Comparison of ENCODE assay signal across 8 cellular contexts in the genomic region with DNA sequence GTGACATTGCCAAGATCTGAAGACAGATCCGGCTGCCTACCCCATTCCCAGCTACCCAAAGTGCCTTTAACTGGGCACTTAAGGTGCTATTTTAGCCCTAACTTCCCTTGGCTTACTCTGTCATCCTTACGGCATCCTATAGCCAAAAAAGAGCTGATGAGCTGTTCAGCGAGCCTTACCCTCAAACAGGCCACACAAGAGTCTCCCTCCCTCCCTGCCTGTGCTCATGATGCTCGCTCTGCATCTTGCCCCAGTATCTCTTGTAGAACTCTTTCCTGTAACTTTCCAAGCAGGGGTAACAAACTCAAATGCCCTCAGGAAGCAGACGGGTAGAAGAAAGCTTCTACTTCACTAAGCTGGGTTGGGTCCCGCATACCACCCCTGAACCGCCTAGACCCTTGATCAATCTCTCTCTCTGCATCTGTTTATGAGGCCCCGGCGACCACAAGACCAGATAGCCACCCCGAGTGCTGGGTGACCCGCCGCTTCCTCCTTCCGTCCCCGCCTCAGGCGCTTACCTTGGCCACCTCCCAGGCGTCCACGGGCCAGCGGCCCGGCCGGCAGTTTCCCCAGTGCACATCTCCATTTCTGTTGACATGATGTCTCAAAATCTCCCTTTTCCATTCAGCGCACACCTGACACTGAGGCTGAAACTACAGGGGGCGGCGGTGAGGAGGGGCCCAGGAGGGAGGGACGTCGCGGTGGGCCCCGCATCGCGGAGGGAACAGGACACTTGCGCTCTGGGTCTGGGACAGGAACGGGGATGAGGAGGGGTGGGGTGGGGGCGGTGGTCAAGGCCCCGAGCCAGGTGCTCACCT. TPM values are rescaled to one million over a fixed set of nuclear protein-coding genes. Genes with fewer than 3 reads are reported as not detected.
DNase-seq lines count a peak whose midpoint lies in the region; ATAC-seq and TF ChIP-seq lines count a peak whose summit lies in the region.

No MANE protein-coding gene starts in this region.

- H3K79me1 ChIP-seq in mesendoderm (ENCODE audit: low read length), result peaks cover 2% of the 10 kb centered on the region

- peaks cover 27% of the 10 kb centered on the region for H3K79me2 ChIP-seq in HCT116 (ENCODE audit: insufficient read depth, low read length)
- peaks cover 10% of the 10 kb centered on the region for H3K79me2 ChIP-seq in mesendoderm (ENCODE audit: control insufficient read depth, insufficient read depth, low read length)

- peak; percentile 50 for ATAC-seq in HCT116
- ATAC-seq in activated CD8-positive, alpha-beta T cell treated with anti-CD3 and anti-CD28 coated beads, Interleukin-2, amount 10 ng/mL, durations not matched to agents 7 days and 5 days, result peak; percentile 27

- TF ChIP-seq RAD21 in HCT116 (IDR thresholded peaks at IDR 0.05; ENCODE audit: low read depth), result no peak

- H3K36me3 ChIP-seq in GM06990 (ENCODE audit: control insufficient read depth, insufficient read depth, low read length) (peaks cover 2% of the 10 kb centered on the region; the same call in 1 of the 2 replicates), HCT116 (ENCODE audit: control insufficient read depth in 1 of 2, insufficient read depth in 2 of 2, low read length in 2 of 2) (no peaks in the 10 kb centered on the region), endodermal cell (ENCODE audit: control insufficient read depth, insufficient read depth, low read length) (peaks cover 13% of the 10 kb centered on the region), mesendoderm (ENCODE audit: control insufficient read depth, insufficient read depth, low read length) (no peaks in the 10 kb centered on the region), suprapubic skin (no peaks in the 10 kb centered on the region)

- H3K4me1 Mint-ChIP-seq in activated CD8-positive, alpha-beta T cell treated with anti-CD3 and anti-CD28 coated beads, Interleukin-2, amount 10 ng/mL, durations not matched to agents 7 days and 5 days (ENCODE audit: low read depth), result peaks cover 21% of the 10 kb centered on the region
- peaks cover 14% of the 10 kb centered on the region for H3K4me1 Mint-ChIP-seq in endodermal cell

- H3K4me1 ChIP-seq in HCT116 (ENCODE audit: control insufficient read depth in 1 of 2, insufficient read depth in 2 of 2, low read length in 2 of 2) (peaks cover 4 to 10% of the 10 kb centered on the region in 2 experiments; a peak in 2 of 4 replicates), endodermal cell (ENCODE audit: control insufficient read depth, insufficient read depth, low read length) (no peaks in the 10 kb centered on the region), mesendoderm (ENCODE audit: control insufficient read depth, low read depth, low read length) (no peaks in the 10 kb centered on the region), suprapubic skin (peaks cover 22% of the 10 kb centered on the region)

- H3K36me3 Mint-ChIP-seq in activated CD8-positive, alpha-beta T cell treated with anti-CD3 and anti-CD28 coated beads, Interleukin-2, amount 10 ng/mL, durations not matched to agents 7 days and 5 days (ENCODE audit: low read depth), result peaks cover 35% of the 10 kb centered on the region
- peaks cover 11% of the 10 kb centered on the region for H3K36me3 Mint-ChIP-seq in endodermal cell (ENCODE audit: low read depth)

- H2AK5ac ChIP-seq in mesendoderm (ENCODE audit: low read length), result no peak overlapping the region

- H3K4ac ChIP-seq in mesendoderm (ENCODE audit: low read depth, low read length), result no peak overlapping the region

- no peak overlapping the region for H3K18ac ChIP-seq in mesendoderm (ENCODE audit: low read length)

- peak overlapping the region; percentile 85 for H3K4me3 ChIP-seq in GM06990 (replicated peaks; ENCODE audit: low read depth, low read length)
- H3K4me3 ChIP-seq in HCT116 (replicated peaks in 1 of 2; ENCODE audit: low read depth in 1 of 2, low read length in 2 of 2), result peak overlapping the region; percentile 65 to 72
- H3K4me3 ChIP-seq in endodermal cell (ENCODE audit: low read length), result peak overlapping the region; percentile 84
- peak overlapping the region; percentile 66 for H3K4me3 ChIP-seq in mesendoderm (ENCODE audit: low read length)
- peak overlapping the region; percentile 83 for H3K4me3 ChIP-seq in suprapubic skin

- RAD21 ChIA-PET in HCT116 (lab: Charles Lee; ENCODE audit: low non-redundant PET in 1 of 2, low total read pairs in 2 of 2, uncharacterized antibody in 2 of 2, unreplicated experiment in 2 of 2), result no interaction called here

- H3K27me3 Mint-ChIP-seq in activated CD8-positive, alpha-beta T cell treated with anti-CD3 and anti-CD28 coated beads, Interleukin-2, amount 10 ng/mL, durations not matched to agents 7 days and 5 days (ENCODE audit: low read depth), result no peaks in the 10 kb centered on the region
- H3K27me3 Mint-ChIP-seq in endodermal cell (ENCODE audit: insufficient read depth), result no peaks in the 10 kb centered on the region

- H3K4me3 Mint-ChIP-seq in activated CD8-positive, alpha-beta T cell treated with anti-CD3 and anti-CD28 coated beads, Interleukin-2, amount 10 ng/mL, durations not matched to agents 7 days and 5 days, result peak overlapping the region; percentile 94
- H3K4me3 Mint-ChIP-seq in endodermal cell, result peak overlapping the region; percentile 91

- no peak overlapping the region for H4K5ac ChIP-seq in mesendoderm (ENCODE audit: low read length)

- H2BK120ac ChIP-seq in mesendoderm (ENCODE audit: low read depth, low read length), result no peak overlapping the region

- peak overlapping the region; percentile 53; the same call in 1 of the 2 replicates for H3K27ac ChIP-seq in HCT116 (ENCODE audit: low read depth, low read length)
- no peak overlapping the region for H3K27ac ChIP-seq in endodermal cell (ENCODE audit: low read depth, low read length)
- no peak overlapping the region for H3K27ac ChIP-seq in mesendoderm (ENCODE audit: low read depth, low read length)
- H3K27ac ChIP-seq in suprapubic skin, result peak overlapping the region; percentile 83

- peak overlapping the region; percentile 91 for H3K56ac ChIP-seq in mesendoderm (ENCODE audit: low read length)

- CTCF ChIA-PET in HCT116 (lab: Charles Lee), result no interaction called here
- CTCF ChIA-PET in activated CD8-positive, alpha-beta T cell treated with anti-CD3 and anti-CD28 coated beads, Interleukin-2, amount 10 ng/mL, durations not matched to agents 7 days and 5 days (lab: Charles Lee), result interaction anchor here (1.1 to 3.8 kb wide), 3 partner anchors 88 to 147 kb away, joined by 3 to 20 read pairs (median 6); partner anchors contain the start of gene MED14

- H3K23ac ChIP-seq in mesendoderm (ENCODE audit: low read length), result no peak overlapping the region

- WGBS in endodermal cell (ENCODE audit: insufficient coverage in 1 of 2, insufficient read length in 1 of 2), 2 experiments, result 0 to 7% methylated on average over 3 to 31 of the region's 33 CpGs
- no CpG with 5 or more reads among the region's 33 CpGs for WGBS in mesendoderm (ENCODE audit: extremely low coverage, insufficient coverage, low lambda C conversion rate)
- 12% methylated on average over 16 of the region's 33 CpGs for WGBS in suprapubic skin

- no peaks in the 10 kb centered on the region for H4K20me1 ChIP-seq in HCT116 (ENCODE audit: insufficient read depth)

- intact Hi-C loops in HCT116 (cut with micrococcal nuclease), result no loop called here

- H2BK5ac ChIP-seq in mesendoderm (ENCODE audit: low read length), result no peak overlapping the region

- no peaks in the 10 kb centered on the region for H3K9me3 Mint-ChIP-seq in activated CD8-positive, alpha-beta T cell treated with anti-CD3 and anti-CD28 coated beads, Interleukin-2, amount 10 ng/mL, durations not matched to agents 7 days and 5 days (ENCODE audit: insufficient read depth)
- peaks cover 26% of the 10 kb centered on the region for H3K9me3 Mint-ChIP-seq in endodermal cell

- H2AFZ ChIP-seq in HCT116 (ENCODE audit: low read depth, low read length, poor library complexity, severe bottlenecking), result no peak overlapping the region

- H3K9me3 ChIP-seq in HCT116 (ENCODE audit: control insufficient read depth in 1 of 2, insufficient read depth in 1 of 2, low read depth in 1 of 2, low read length in 2 of 2) (no peaks in the 10 kb centered on the region), endodermal cell (ENCODE audit: control insufficient read depth, low read length) (no peaks in the 10 kb centered on the region), suprapubic skin (no peaks in the 10 kb centered on the region)

- TSS peak; percentile 34 for BruUV-seq in HCT116 (replicated peaks; lab: Mats Ljungman, UMichigan)

- H2BK15ac ChIP-seq in mesendoderm (replicated peaks; ENCODE audit: low read depth), result no peak overlapping the region

- TF ChIP-seq POLR2A in HCT116 (IDR thresholded peaks at IDR 0.05; ENCODE audit: borderline replicate concordance, extremely low read depth, insufficient read depth, insufficient read length) (no peak), suprapubic skin (IDR thresholded peaks at IDR 0.05) (no peak)

- DNase-seq in GM06990 (ENCODE audit: extremely low read depth, insufficient read length), result peak; percentile 66
- no peak for DNase-seq in HCT116 (ENCODE audit: low read depth, low spot score)
- DNase-seq in NAMALWA (ENCODE audit: low spot score), result peak; percentile 46
- peak; percentile 50 for DNase-seq in activated CD8-positive, alpha-beta T cell treated with anti-CD3 and anti-CD28 coated beads, Interleukin-2, amount 10 ng/mL, durations not matched to agents 7 days and 5 days
- no peak for DNase-seq in endodermal cell
- DNase-seq in mesendoderm, result peak; percentile 25
- peak; percentile 75 to 78 for DNase-seq in suprapubic skin (ENCODE audit: low spot score in 2 of 2)
- no peak for DNase-seq in NCI-H2029 (lab: John Stamatoyannopoulos, UW)

- H3K27ac Mint-ChIP-seq in activated CD8-positive, alpha-beta T cell treated with anti-CD3 and anti-CD28 coated beads, Interleukin-2, amount 10 ng/mL, durations not matched to agents 7 days and 5 days, result peak overlapping the region; percentile 96
- H3K27ac Mint-ChIP-seq in endodermal cell, result peak overlapping the region; percentile 93

- no peaks in the 10 kb centered on the region for H3K9me2 ChIP-seq in HCT116 (ENCODE audit: insufficient read depth)

- H3K4me2 ChIP-seq in HCT116 (ENCODE audit: low read length), result peak overlapping the region; percentile 79
- H3K4me2 ChIP-seq in mesendoderm (ENCODE audit: low read length), result peak overlapping the region; percentile 68

- TF ChIP-seq CTCF in GM06990 (IDR thresholded peaks at IDR 0.05; ENCODE audit: insufficient read depth, low read length, poor library complexity, severe bottlenecking), result no peak
- TF ChIP-seq CTCF in HCT116 (IDR thresholded peaks at IDR 0.05 in 2 of 3, conservative IDR thresholded peaks at IDR 0.05 in 1 of 3; ENCODE audit: borderline replicate concordance in 1 of 3, insufficient read depth in 1 of 3, low read depth in 2 of 3, low read length in 2 of 3), result no peak
- TF ChIP-seq CTCF in endodermal cell (conservative IDR thresholded peaks at IDR 0.05), result no peak
- TF ChIP-seq CTCF in suprapubic skin (IDR thresholded peaks at IDR 0.05), result no peak

- H3K9ac ChIP-seq in HCT116 (ENCODE audit: low read length), result peak overlapping the region; percentile 73
- peak overlapping the region; percentile 49 for H3K9ac ChIP-seq in endodermal cell (ENCODE audit: extremely low read depth, low read length, poor library complexity, severe bottlenecking)
- H3K9ac ChIP-seq in mesendoderm (ENCODE audit: low read length), result peak overlapping the region; percentile 73

- POLR2A ChIA-PET in HCT116 (lab: Charles Lee), result no interaction called here
- POLR2A ChIA-PET in activated CD8-positive, alpha-beta T cell treated with anti-CD3 and anti-CD28 coated beads, Interleukin-2, amount 10 ng/mL, durations not matched to agents 7 days and 5 days (lab: Charles Lee), result interaction anchor here (0.5 to 1.5 kb wide), 2 partner anchors 65 to 444 kb away, joined by 3 to 6 read pairs; no protein-coding TSS in a partner anchor

- no peak overlapping the region for H4K8ac ChIP-seq in mesendoderm (ENCODE audit: low read depth, low read length)

- H3K27me3 ChIP-seq in GM06990 (replicated peaks; ENCODE audit: control insufficient read depth, insufficient read depth, low read length), result no peaks in the 10 kb centered on the region
- H3K27me3 ChIP-seq in HCT116 (ENCODE audit: insufficient read depth, low read length), result no peaks in the 10 kb centered on the region
- H3K27me3 ChIP-seq in endodermal cell (ENCODE audit: control insufficient read depth, insufficient read depth, low read length, poor library complexity, severe bottlenecking), result no peaks in the 10 kb centered on the region
- H3K27me3 ChIP-seq in mesendoderm (ENCODE audit: insufficient read depth, low read length, poor library complexity), result no peaks in the 10 kb centered on the region
- H3K27me3 ChIP-seq in suprapubic skin, result no peaks in the 10 kb centered on the region

- TF ChIP-seq EP300 in suprapubic skin (IDR thresholded peaks at IDR 0.05), result no peak

RNA-seq across cellular contexts. Expression of gene CXorf38, which starts 0.7 kb away (rescaled TPM):
- total RNA-seq in HCT116 (2021; ENCODE audit: unreplicated experiment), result 11.5 TPM
- 5.7 and 6.0 TPM in 2 replicates for polyA plus RNA-seq in HCT116 (2012)
- 10 to 100 TPM; 19.3 to 19.9 TPM for total RNA-seq in activated CD8-positive, alpha-beta T cell treated with anti-CD3 and anti-CD28 coated beads, Interleukin-2, amount 10 ng/mL, durations not matched to agents 7 days and 5 days
- 10 to 100 TPM in 1 of 2 donors, 1 to 10 TPM in 1; 9.1 to 10.6 TPM for total RNA-seq in endodermal cell
- 12.2 TPM for polyA plus RNA-seq in endodermal cell (2013, experiment 1 of 2)
- 11.1 TPM for polyA plus RNA-seq in endodermal cell (2013, experiment 2 of 2)
- 4.3 TPM for polyA plus RNA-seq in mesendoderm (2013, experiment 1 of 2)
- polyA plus RNA-seq in mesendoderm (2013, experiment 2 of 2), result 4.5 TPM
- 10 to 100 TPM in 3 of 4 donors, 1 to 10 TPM in 1; 9.8 to 15.6 (median 12.1) TPM for total RNA-seq in suprapubic skin

RNA-seq across cellular contexts. Expression of gene MPC1L, which starts 23.5 kb away (rescaled TPM):
- total RNA-seq in HCT116 (2021; ENCODE audit: unreplicated experiment) (not detected), endodermal cell (not detected), suprapubic skin (not detected)
- polyA plus RNA-seq in HCT116 (2012), result 0.13 TPM in 1 of 2 replicates, not detected in the other
- not detected for total RNA-seq in activated CD8-positive, alpha-beta T cell treated with anti-CD3 and anti-CD28 coated beads, Interleukin-2, amount 10 ng/mL, durations not matched to agents 7 days and 5 days
- polyA plus RNA-seq in endodermal cell (2013, experiment 1 of 2), result not detected
- not detected for polyA plus RNA-seq in endodermal cell (2013, experiment 2 of 2)
- polyA plus RNA-seq in mesendoderm (2013, experiment 1 of 2), result not detected
- polyA plus RNA-seq in mesendoderm (2013, experiment 2 of 2), result not detected

Comparison
In these comparisons a context has a peak if more than half of its experiments do, and no peak if none do; other contexts are left out.
1. DNase-seq: peak in GM06990 (single experiment), NAMALWA (single experiment), activated CD8-positive, alpha-beta T cell treated with anti-CD3 and anti-CD28 coated beads, Interleukin-2, amount 10 ng/mL, durations not matched to agents 7 days and 5 days (single experiment), mesendoderm (single experiment) and suprapubic skin (2 of 2); none in HCT116 (single experiment), endodermal cell (single experiment) and NCI-H2029 (single experiment).
2. H3K27ac ChIP-seq: peak in HCT116 (single experiment) and suprapubic skin (single experiment); none in endodermal cell (single experiment) and mesendoderm (single experiment).
3. Peak in every context shown above with its lines, with median percentiles within 50 percentile points of each other: H3K4me3 ChIP-seq and H3K9ac ChIP-seq.